22 cellular contexts compared by ENCODE assay signal in genomic region chr11:83523676-83524075, GRCh38.
DNase-seq lines count a peak whose midpoint lies in the region; ATAC-seq and TF ChIP-seq lines count a peak whose summit lies in the region.
"Had no signal": no experiment of that assay in that cellular context is flagged by ENCODE, and none has a peak within 500 bp of the region (broad histone marks: within the 10 kb centered on the region; RNA-seq: fewer than 3 reads in every experiment).

No MANE protein-coding gene starts in this region.

- no peak overlapping the region for H3K4me2 ChIP-seq in H9 (ENCODE audit: insufficient read depth, insufficient read length, low read length)
- H3K4me2 ChIP-seq in osteoblast (ENCODE audit: insufficient read depth, low read length) = no peak overlapping the region
- H3K4me2 ChIP-seq: PC-9 had no signal

- no peak overlapping the region for H2AK5ac ChIP-seq in H9 (ENCODE audit: insufficient read length, low read length)

- H3K4me3 Mint-ChIP-seq in H9 (no peak overlapping the region), WTC11 (no peak overlapping the region)
- H3K4me3 Mint-ChIP-seq: B cell; CD4-positive, CD25-positive, alpha-beta regulatory T cell; IgD-negative memory B cell had no signal

- H3K9ac ChIP-seq in H9 (ENCODE audit: extremely low read depth, insufficient read length, low read length) = no peak overlapping the region

- H3K27ac Mint-ChIP-seq in H9 (no peak overlapping the region), WTC11 (no peak overlapping the region)
- H3K27ac Mint-ChIP-seq: B cell; CD4-positive, CD25-positive, alpha-beta regulatory T cell; IgD-negative memory B cell had no signal

- peaks cover 11 to 16% of the 10 kb centered on the region in 2 experiments for H3K4me1 Mint-ChIP-seq in H9
- peaks cover 28% of the 10 kb centered on the region for H3K4me1 Mint-ChIP-seq in WTC11

- peaks cover 2 to 4% (median 3%) of the 10 kb centered on the region in 3 experiments; a peak in 4 of 7 replicates for H3K36me3 Mint-ChIP-seq in H9 (ENCODE audit: insufficient read depth in 1 of 3, low read depth in 3 of 3)
- H3K36me3 Mint-ChIP-seq in WTC11 = peaks cover 4% of the 10 kb centered on the region
- H3K36me3 Mint-ChIP-seq: CD4-positive, CD25-positive, alpha-beta regulatory T cell; IgD-negative memory B cell had no signal

- H3K4ac ChIP-seq in H9 (ENCODE audit: low read depth, low read length) = no peak overlapping the region

- H3K79me2 ChIP-seq in H9 (ENCODE audit: insufficient read depth, low read length) (no peaks in the 10 kb centered on the region), osteoblast (ENCODE audit: insufficient read depth, low read length) (no peaks in the 10 kb centered on the region)

- no peak overlapping the region for H4K8ac ChIP-seq in H9 (replicated peaks; ENCODE audit: insufficient read length, low read depth, low read length)

- CTCF ChIA-PET in WTC11 (lab: Charles Lee) = interaction anchor here (0.7 to 2.2 kb wide), 5 partner anchors 200 to 294 kb away, joined by 3 to 14 read pairs (median 4); no protein-coding TSS in a partner anchor

- no peak overlapping the region for H4K91ac ChIP-seq in H9 (ENCODE audit: insufficient read length, low read depth, low read length)

- no peak overlapping the region for H4K5ac ChIP-seq in H9 (ENCODE audit: insufficient read length, low read depth, low read length)

- H3K9me3 Mint-ChIP-seq in H9 (peaks cover 3 to 4% of the 10 kb centered on the region in 2 experiments; a peak in 3 of 5 replicates), WTC11 (peaks cover 5% of the 10 kb centered on the region)

- H2BK15ac ChIP-seq in H9 (ENCODE audit: low read depth, low read length) = no peak overlapping the region

- no peaks in the 10 kb centered on the region for H3K23me2 ChIP-seq in H9 (ENCODE audit: insufficient read length, low read depth, low read length, poor library complexity, severe bottlenecking)

- no peaks in the 10 kb centered on the region for H3K27me3 Mint-ChIP-seq in H9 (ENCODE audit: low read depth)
- no peaks in the 10 kb centered on the region for H3K27me3 Mint-ChIP-seq in WTC11 (ENCODE audit: low read depth)

- no peak overlapping the region for H3K56ac ChIP-seq in H9 (ENCODE audit: insufficient read length, low read depth, low read length)

- no peak overlapping the region for H2BK120ac ChIP-seq in H9 (ENCODE audit: low read depth, low read length, poor library complexity, severe bottlenecking)

- no peak overlapping the region for H3K23ac ChIP-seq in H9 (ENCODE audit: insufficient read length, low read depth, low read length)

- no peaks in the 10 kb centered on the region for H3K79me1 ChIP-seq in H9 (ENCODE audit: insufficient read depth, low read depth, low read length, poor library complexity, severe bottlenecking)

- H3K27me3 ChIP-seq in H9 (ENCODE audit: insufficient read depth, low read length) (no peaks in the 10 kb centered on the region), osteoblast (ENCODE audit: insufficient read depth, low read length) (no peaks in the 10 kb centered on the region)

- no peak overlapping the region for H3K18ac ChIP-seq in H9 (ENCODE audit: insufficient read length, low read depth, low read length)

- ATAC-seq in WTC11 = peak; percentile 43; the same call in 1 of the 2 replicates
- ATAC-seq: HCT116 had no signal

- POLR2A ChIA-PET in WTC11 (lab: Charles Lee) = no interaction called here

- H3K14ac ChIP-seq in H9 (ENCODE audit: insufficient read depth, low read length) = no peak overlapping the region

- H2BK12ac ChIP-seq in H9 (ENCODE audit: insufficient read length, low read depth, low read length) = no peak overlapping the region

- H3K4me3 ChIP-seq in osteoblast (ENCODE audit: insufficient read depth, low read length) = no peak overlapping the region
- H3K4me3 ChIP-seq: PC-9 had no signal

- H3T11ph ChIP-seq in H9 (ENCODE audit: low read length) = no peak overlapping the region

- H3K27ac ChIP-seq in H9 (ENCODE audit: insufficient read length, low read depth, low read length) (no peak overlapping the region), osteoblast (ENCODE audit: low read depth, low read length) (no peak overlapping the region)
- H3K27ac ChIP-seq: 22Rv1, PC-9 had no signal

- DNase-seq in NCI-H82 (lab: John Stamatoyannopoulos, UW) (peak; percentile 5), NCI-H82 treated with DMSO at 0.1 percent for 48 hours (lab: John Stamatoyannopoulos, UW; ENCODE audit: unreplicated experiment) (no peak), H9 (peak; percentile 37), WTC11 (ENCODE audit: low spot score) (peak; percentile 18), osteoblast (ENCODE audit: insufficient read length, low spot score, missing footprints) (no peak), SHP77 treated with DMSO at 0.1 percent for 48 hours (lab: John Stamatoyannopoulos, UW) (no peak), SHP77 (lab: John Stamatoyannopoulos, UW) (no peak)
- no peak for DNase-seq in activated T-cell treated with anti-CD3 and anti-CD28 coated beads, Interleukin-2, amount 50 U/mL, for 1 hour
- DNase-seq: CD4-positive, CD25-positive, alpha-beta regulatory T cell; COR-L47; DMS 273 treated with DMSO at 0.1 percent for 48 hours; Kasumi-1; MM.1S; NCI-H1092 treated with DMSO at 0.1 percent for 48 hours; NCI-H2081; NCI-H2171 treated with DMSO at 0.1 percent for 48 hours; NCI-H748 treated with DMSO at 0.1 percent for 48 hours had no signal

- H2AFZ ChIP-seq in H9 (ENCODE audit: low read length) (no peak overlapping the region), osteoblast (ENCODE audit: low read length) (no peak overlapping the region)
- H2AFZ ChIP-seq: PC-9 had no signal

- H3K4me1 ChIP-seq in H9 (ENCODE audit: insufficient read depth, low read length) (peaks cover 5% of the 10 kb centered on the region; the same call in 1 of the 2 replicates), osteoblast (ENCODE audit: insufficient read depth, low read length) (no peaks in the 10 kb centered on the region)

- no peaks in the 10 kb centered on the region for H3K9me3 ChIP-seq in H9 (ENCODE audit: control insufficient read depth, low read depth, low read length)
- no peaks in the 10 kb centered on the region for H3K9me3 ChIP-seq in osteoblast (ENCODE audit: low read depth, low read length)

- no peaks in the 10 kb centered on the region for H3K36me3 ChIP-seq in osteoblast (ENCODE audit: insufficient read depth, low read length)

- H2BK5ac ChIP-seq in H9 (ENCODE audit: insufficient read length, low read length) = no peak overlapping the region

- H2BK20ac ChIP-seq in H9 (ENCODE audit: low read depth, low read length, poor library complexity, severe bottlenecking) = no peak overlapping the region

- H4K20me1 ChIP-seq in H9 (ENCODE audit: control insufficient read depth, insufficient read depth, insufficient read length) = no peaks in the 10 kb centered on the region
- H4K20me1 ChIP-seq in osteoblast (ENCODE audit: insufficient read depth, low read length) = no peaks in the 10 kb centered on the region

- TF ChIP-seq CTCF in H9 (conservative IDR thresholded peaks at IDR 0.05) (no peak), WTC11 (IDR thresholded peaks at IDR 0.05) (no peak), osteoblast (IDR thresholded peaks at IDR 0.05; ENCODE audit: extremely low read depth, low read depth, low read length) (no peak)

- no CpG with 5 or more reads among the region's 2 CpGs for WGBS in H9 (ENCODE audit: extremely low coverage, insufficient read length, low lambda C conversion rate)

TF ChIP-seq in WTC11, 78 proteins besides CTCF, POLR2A, EP300 and RAD21:
- TF ChIP-seq ZNF671 (CRISPR knock-in tag; IDR thresholded peaks at IDR 0.05) = no peak
- no peak for TF ChIP-seq ZBTB21 (CRISPR knock-in tag; IDR thresholded peaks at IDR 0.05; ENCODE audit: borderline replicate concordance)
- no peak for TF ChIP-seq ZBTB43 (CRISPR knock-in tag; IDR thresholded peaks at IDR 0.05)
- no peak for TF ChIP-seq NFE2L1 (CRISPR knock-in tag; IDR thresholded peaks at IDR 0.05)
- no peak for TF ChIP-seq FOXK1 (CRISPR knock-in tag; IDR thresholded peaks at IDR 0.05)
- TF ChIP-seq ZNF281 (CRISPR knock-in tag; IDR thresholded peaks at IDR 0.05) = no peak
- no peak for TF ChIP-seq TEAD4 (CRISPR knock-in tag; IDR thresholded peaks at IDR 0.05)

Comparison
In these comparisons a context has a peak if more than half of its experiments do, and no peak if none do; other contexts are left out.
1. DNase-seq: peak in NCI-H82 (single experiment), H9 (single experiment) and WTC11 (single experiment); none in NCI-H82 treated with DMSO at 0.1 percent for 48 hours (single experiment), osteoblast (single experiment), SHP77 treated with DMSO at 0.1 percent for 48 hours (single experiment), SHP77 (0 of 2) and activated T-cell treated with anti-CD3 and anti-CD28 coated beads, Interleukin-2, amount 50 U/mL, for 1 hour (single experiment).